Comparison of ENCODE assay signal across 4 cellular contexts in genomic region chr2:98988695-98989094, GRCh38. TPM values are rescaled to one million over a fixed set of nuclear protein-coding genes. Genes with fewer than 3 reads are reported as not detected.
"Had no signal": no experiment of that assay in that cellular context is flagged by ENCODE, and none has a peak within 500 bp of the region (broad histone marks: within the 10 kb centered on the region; RNA-seq: fewer than 3 reads in every experiment).

No MANE protein-coding gene starts in this region.

RNA-seq across cellular contexts. Expression of gene CRACDL, which starts 52.7 kb away (rescaled TPM):
- total RNA-seq: HT1080, IMR-90, K562 had no signal
- polyA plus RNA-seq: IgD-negative memory B cell, IMR-90, K562 had no signal
